In the genomic region with DNA sequence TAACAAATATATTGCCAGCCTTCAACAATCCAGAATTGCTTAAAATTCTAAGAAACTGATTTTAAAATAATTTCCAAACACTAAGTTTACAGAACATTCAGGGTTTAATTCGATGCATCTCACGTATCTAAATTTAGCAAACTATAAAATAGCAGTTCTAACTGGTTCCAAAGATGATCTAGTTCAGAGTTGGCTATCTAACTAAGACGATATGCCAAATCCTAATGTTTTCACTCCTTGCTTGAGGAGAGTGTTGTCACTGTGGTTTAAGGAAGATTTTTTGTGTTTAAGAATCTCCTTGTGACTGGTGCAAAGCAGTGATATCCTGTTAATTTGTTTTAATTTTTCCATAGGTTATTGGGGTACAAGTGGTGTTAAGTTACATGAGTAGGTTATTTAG, we compare ENCODE assay signal across 34 cellular contexts.
"Had no signal": no experiment of that assay in that cellular context is flagged by ENCODE, and none has a peak within 500 bp of the region (broad histone marks: within the 10 kb centered on the region; RNA-seq: fewer than 3 reads in every experiment).

No MANE protein-coding gene starts in this region.

- H3K9me3 ChIP-seq: body of pancreas, breast epithelium had no signal

- ATAC-seq: activated CD8-positive, alpha-beta T cell treated with anti-CD3 and anti-CD28 coated beads for 36 hours; activated naive CD4-positive, alpha-beta T cell treated with anti-CD3 and anti-CD28 coated beads, Interleukin-2, amount 50 U/mL, for 72 hours; activated T-cell treated with anti-CD3 and anti-CD28 coated beads, Interleukin-2, amount 50 U/mL, for 4 hours; activated T-cell treated with anti-CD3 and anti-CD28 coated beads, Interleukin-2, amount 50 U/mL, for 72 hours; activated T-helper 17 cell treated with anti-CD3 and anti-CD28 coated beads, Interleukin-2, amount 50 U/mL, for 72 hours; body of pancreas had no signal

- H3K9me3 Mint-ChIP-seq: activated CD4-positive, alpha-beta T cell treated with anti-CD3 and anti-CD28 coated beads, Interleukin-2, amount 10 ng/mL, durations not matched to agents 24 days and 14 days; activated CD8-positive, alpha-beta T cell treated with anti-CD3 and anti-CD28 coated beads for 36 hours; activated naive CD8-positive, alpha-beta T cell treated with anti-CD3 and anti-CD28 coated beads for 36 hours; activated T-cell treated with anti-CD3 and anti-CD28 coated beads, Interleukin-2, amount 50 U/mL, for 72 hours; activated T-helper 17 cell treated with anti-CD3 and anti-CD28 coated beads, Interleukin-2, amount 50 U/mL, for 72 hours had no signal

- H3K36me3 ChIP-seq: brain microvascular endothelial cell, breast epithelium had no signal

- H3K36me3 Mint-ChIP-seq: activated CD4-positive, alpha-beta memory T cell treated with anti-CD3 and anti-CD28 coated beads for 36 hours; activated naive CD4-positive, alpha-beta T cell treated with anti-CD3 and anti-CD28 coated beads, Interleukin-2, amount 50 U/mL, for 72 hours; activated naive CD8-positive, alpha-beta T cell treated with anti-CD3 and anti-CD28 coated beads for 36 hours had no signal

- H3K27me3 Mint-ChIP-seq: activated B cell treated with CpG ODN at 0.5 μM for 24 hours; activated CD4-positive, alpha-beta memory T cell treated with anti-CD3 and anti-CD28 coated beads for 36 hours; activated CD4-positive, alpha-beta T cell treated with anti-CD3 and anti-CD28 coated beads, Interleukin-2, amount 10 ng/mL, durations not matched to agents 24 days and 14 days; activated CD8-positive, alpha-beta T cell treated with anti-CD3 and anti-CD28 coated beads for 36 hours; activated naive CD8-positive, alpha-beta T cell treated with anti-CD3 and anti-CD28 coated beads for 36 hours; activated T-helper 17 cell treated with anti-CD3 and anti-CD28 coated beads, Interleukin-2, amount 50 U/mL, for 72 hours had no signal

- H3K27me3 ChIP-seq: body of pancreas, brain microvascular endothelial cell, breast epithelium had no signal

- H3K27ac ChIP-seq: body of pancreas, brain microvascular endothelial cell, breast epithelium, VCaP had no signal

- H3K4me1 Mint-ChIP-seq: activated B cell treated with CpG ODN at 0.5 μM for 24 hours; activated CD4-positive, alpha-beta T cell treated with anti-CD3 and anti-CD28 coated beads, Interleukin-2, amount 10 ng/mL, durations not matched to agents 24 days and 14 days; activated naive CD8-positive, alpha-beta T cell treated with anti-CD3 and anti-CD28 coated beads for 36 hours; activated T-helper 17 cell treated with anti-CD3 and anti-CD28 coated beads, Interleukin-2, amount 50 U/mL, for 72 hours had no signal

- H3K4me3 ChIP-seq: body of pancreas, breast epithelium had no signal

- H3K27ac Mint-ChIP-seq: activated B cell treated with CpG ODN at 0.5 μM for 24 hours; activated CD4-positive, alpha-beta memory T cell treated with anti-CD3 and anti-CD28 coated beads for 36 hours; activated CD4-positive, alpha-beta T cell treated with anti-CD3 and anti-CD28 coated beads, Interleukin-2, amount 10 ng/mL, durations not matched to agents 24 days and 14 days; activated CD8-positive, alpha-beta T cell treated with anti-CD3 and anti-CD28 coated beads for 36 hours; activated naive CD4-positive, alpha-beta T cell treated with anti-CD3 and anti-CD28 coated beads for 36 hours; activated naive CD4-positive, alpha-beta T cell treated with anti-CD3 and anti-CD28 coated beads, Interleukin-2, amount 50 U/mL, for 72 hours; activated naive CD8-positive, alpha-beta T cell treated with anti-CD3 and anti-CD28 coated beads for 36 hours; activated T-cell treated with anti-CD3 and anti-CD28 coated beads, Interleukin-2, amount 50 U/mL, for 72 hours; activated T-helper 1 cell treated with anti-CD3 and anti-CD28 coated beads, Interleukin-12 subunit alpha, Interleukin-12 subunit beta, Interleukin-2, Interleukin-4 antibody, amounts not matched to agents 30 ng/mL and 10 ng/mL and 1 ng/mL, durations not matched to agents 14 hours and 24 hours and 36 hours; activated T-helper 17 cell treated with anti-CD3 and anti-CD28 coated beads, Interleukin-2, amount 50 U/mL, for 72 hours; T-helper 1 cell treated with Interleukin-12 subunit alpha and Interleukin-12 subunit beta and Interleukin-4 antibody, amounts not matched to agents 30 μg/mL and 1 μg/mL, for 36 hours; T-helper 2 cell treated with Interferon-gamma antibody and Interleukin-4, amounts not matched to agents 5 μg/mL and 100 μg/mL, for 36 hours had no signal

- DNase-seq: activated B cell treated with CpG ODN at 0.5 μM for 24 hours; activated CD4-positive, alpha-beta memory T cell treated with anti-CD3 and anti-CD28 coated beads for 36 hours; activated CD4-positive, alpha-beta T cell treated with anti-CD3 and anti-CD28 coated beads for 4 hours; activated CD4-positive, alpha-beta T cell treated with anti-CD3 and anti-CD28 coated beads, Interleukin-2, amount 10 ng/mL, durations not matched to agents 24 days and 14 days; activated CD4-positive, alpha-beta T cell treated with anti-CD3 and anti-CD28 coated beads, Interleukin-2, amount 50 U/mL, for 1 hour; activated CD4-positive, alpha-beta T cell treated with anti-CD3 and anti-CD28 coated beads, Interleukin-2, amount 50 U/mL, for 4 hours; activated CD4-positive, CD25-positive, alpha-beta regulatory T cell treated with anti-CD3 and anti-CD28 coated beads, Interleukin-2, amount 50 U/mL, for 72 hours; activated CD8-positive, alpha-beta memory T cell treated with anti-CD3 and anti-CD28 coated beads, Interleukin-2, amount 50 U/mL, for 4 hours; activated CD8-positive, alpha-beta T cell treated with anti-CD3 and anti-CD28 coated beads for 36 hours; activated effector memory CD4-positive, alpha-beta T cell treated with anti-CD3 and anti-CD28 coated beads, Interleukin-2, amount 50 U/mL, for 16 hours; activated gamma-delta T cell treated with Interleukin-2 at 50 U/mL for 16 hours; activated naive CD4-positive, alpha-beta T cell; activated naive CD4-positive, alpha-beta T cell treated with anti-CD3 and anti-CD28 coated beads for 36 hours; activated naive CD4-positive, alpha-beta T cell treated with anti-CD3 and anti-CD28 coated beads, Interleukin-2, amount 50 U/mL, for 16 hours; activated naive CD8-positive, alpha-beta T cell treated with anti-CD3 and anti-CD28 coated beads for 36 hours; activated T-cell treated with anti-CD3 and anti-CD28 coated beads for 4 hours; activated T-cell treated with anti-CD3 and anti-CD28 coated beads, Interleukin-2, amount 50 U/mL, for 1 hour; activated T-cell treated with anti-CD3 and anti-CD28 coated beads, Interleukin-2, amount 50 U/mL, for 4 hours; activated T-cell treated with anti-CD3 and anti-CD28 coated beads, Interleukin-2, amount 50 U/mL, for 72 hours; amygdala; anterior cingulate cortex; body of pancreas; brain microvascular endothelial cell; central memory CD4-positive, alpha-beta T cell; T-helper 1 cell; T-helper 2 cell; T-helper 9 cell had no signal

- H3K4me3 Mint-ChIP-seq: activated B cell treated with CpG ODN at 0.5 μM for 24 hours; activated CD4-positive, alpha-beta memory T cell treated with anti-CD3 and anti-CD28 coated beads for 36 hours; activated CD4-positive, alpha-beta T cell treated with anti-CD3 and anti-CD28 coated beads, Interleukin-2, amount 10 ng/mL, durations not matched to agents 24 days and 14 days; activated CD8-positive, alpha-beta T cell treated with anti-CD3 and anti-CD28 coated beads for 36 hours; activated naive CD4-positive, alpha-beta T cell treated with anti-CD3 and anti-CD28 coated beads for 36 hours; activated naive CD8-positive, alpha-beta T cell treated with anti-CD3 and anti-CD28 coated beads for 36 hours; activated T-cell treated with anti-CD3 and anti-CD28 coated beads, Interleukin-2, amount 50 U/mL, for 4 hours; activated T-cell treated with anti-CD3 and anti-CD28 coated beads, Interleukin-2, amount 50 U/mL, for 72 hours; activated T-helper 1 cell treated with anti-CD3 and anti-CD28 coated beads, Interleukin-12 subunit alpha, Interleukin-12 subunit beta, Interleukin-2, Interleukin-4 antibody, amounts not matched to agents 30 ng/mL and 10 ng/mL and 1 ng/mL, durations not matched to agents 14 hours and 24 hours and 36 hours; activated T-helper 17 cell treated with anti-CD3 and anti-CD28 coated beads, Interleukin-2, amount 50 U/mL, for 72 hours; T-helper 1 cell treated with Interleukin-12 subunit alpha and Interleukin-12 subunit beta and Interleukin-4 antibody, amounts not matched to agents 30 μg/mL and 1 μg/mL, for 36 hours; T-helper 2 cell treated with Interferon-gamma antibody and Interleukin-4, amounts not matched to agents 5 μg/mL and 100 μg/mL, for 36 hours had no signal

- H3K4me1 ChIP-seq: body of pancreas, breast epithelium had no signal
